In genomic region chr9:133578524-133579230, GRCh38 we compare ENCODE assay signal across 22 cellular contexts. TPM values are rescaled to one million over a fixed set of nuclear protein-coding genes. Genes with fewer than 3 reads are reported as not detected.
DNase-seq lines count a peak whose midpoint lies in the region; ATAC-seq, FAIRE-seq and TF ChIP-seq lines count a peak whose summit lies in the region.
"Had no signal": no experiment of that assay in that cellular context is flagged by ENCODE, and none has a peak within 500 bp of the region (broad histone marks: within the 10 kb centered on the region; RNA-seq: fewer than 3 reads in every experiment).

No MANE protein-coding gene starts in this region.

- 82% methylated on average over 23 of the region's 23 CpGs for WGBS in mesenchymal stem cell

- no peak overlapping the region for H3K27ac ChIP-seq in mesenchymal stem cell (ENCODE audit: low read length, poor library complexity, severe bottlenecking)
- no peak overlapping the region for H3K27ac ChIP-seq in CD4-positive, alpha-beta T cell (ENCODE audit: low read depth, low read length)

- no peaks in the 10 kb centered on the region for H3K9me3 Mint-ChIP-seq in CD4-positive, alpha-beta T cell
- H3K9me3 Mint-ChIP-seq: CD8-positive, alpha-beta T cell had no signal

- no peak overlapping the region for H3K18ac ChIP-seq in mesenchymal stem cell (ENCODE audit: low read depth in 1 of 2, low read length in 2 of 2)

- peak overlapping the region in 1 of 2 experiments; percentile 26 for H3K14ac ChIP-seq in mesenchymal stem cell (ENCODE audit: low read length in 2 of 2)

- FAIRE-seq in HTR-8/SVneo (lab: Jason Lieb, UNC) = no peak
- FAIRE-seq: GM19239 had no signal

- peak overlapping the region; percentile 4 for H2BK15ac ChIP-seq in mesenchymal stem cell (ENCODE audit: low read depth, poor library complexity, severe bottlenecking)

- no peaks in the 10 kb centered on the region for H3K4me1 ChIP-seq in mesenchymal stem cell (ENCODE audit: control insufficient read depth, insufficient read depth, low read depth, low read length)

- CTCF ChIA-PET in CD4-positive, alpha-beta T cell (lab: Charles Lee) = no interaction called here

- no peak overlapping the region for H3K4me3 Mint-ChIP-seq in CD4-positive, alpha-beta T cell
- H3K4me3 Mint-ChIP-seq: CD8-positive, alpha-beta T cell had no signal

- peak; percentile 17 for DNase-seq in left cardiac atrium
- DNase-seq in Right ventricle myocardium superior = no peak
- DNase-seq in NAMALWA (ENCODE audit: low spot score) = peak; percentile 46
- no peak for DNase-seq in mesenchymal stem cell
- DNase-seq in HTR-8/SVneo (ENCODE audit: insufficient read length, low spot score) = no peak
- no peak for DNase-seq in CD4-positive, alpha-beta T cell
- DNase-seq: BE2C; CD8-positive, alpha-beta T cell; EL; GOT3; NCI-H1417 treated with DMSO at 0.1 percent for 48 hours; NCI-H187 treated with DMSO at 0.1 percent for 48 hours; NCI-H226; NCI-H524; NCI-H82; PC-3; RPMI8226 had no signal

- H3K27me3 ChIP-seq in mesenchymal stem cell (ENCODE audit: control insufficient read depth in 1 of 2, insufficient read depth in 1 of 2, low read length in 2 of 2) = peaks cover 73 to 85% of the 10 kb centered on the region in 2 experiments
- H3K27me3 ChIP-seq in CD4-positive, alpha-beta T cell (ENCODE audit: control insufficient read depth, insufficient read depth, low read length) = peaks cover 28% of the 10 kb centered on the region
- H3K27me3 ChIP-seq: BE2C had no signal

- no peaks in the 10 kb centered on the region for H3K36me3 ChIP-seq in mesenchymal stem cell (ENCODE audit: control insufficient read depth in 1 of 2, insufficient read depth in 2 of 2, low read depth in 1 of 2, low read length in 2 of 2)

- H2BK5ac ChIP-seq in mesenchymal stem cell (ENCODE audit: low read depth, low read length, poor library complexity, severe bottlenecking) = no peak overlapping the region

- no peak overlapping the region for H2AFZ ChIP-seq in mesenchymal stem cell (ENCODE audit: low read depth, low read length)

- H4K8ac ChIP-seq in mesenchymal stem cell (ENCODE audit: low read length) = no peak overlapping the region

- POLR2A ChIA-PET in CD4-positive, alpha-beta T cell (lab: Charles Lee) = no interaction called here

- H3K4ac ChIP-seq in mesenchymal stem cell (ENCODE audit: low read depth in 1 of 2, low read length in 2 of 2) = no peak overlapping the region

- ATAC-seq in left cardiac atrium (no peak), Right ventricle myocardium superior (ENCODE audit: poor library complexity) (no peak), HG03097 (IDR thresholded peaks at IDR 0.05; ENCODE audit: low FRiP score, unreplicated experiment) (no peak)
- no peak for ATAC-seq in CD4-positive, alpha-beta T cell (ENCODE audit: poor library complexity)
- ATAC-seq: CD8-positive, alpha-beta T cell; PC-3 had no signal

- H3K4me3 ChIP-seq in mesenchymal stem cell (ENCODE audit: insufficient read depth in 1 of 2, low read depth in 1 of 2, low read length in 2 of 2) = no peak overlapping the region

- peaks cover 8% of the 10 kb centered on the region for H3K4me1 Mint-ChIP-seq in CD4-positive, alpha-beta T cell (ENCODE audit: low read depth)

- H3K9ac ChIP-seq in mesenchymal stem cell (ENCODE audit: low read length) = no peak overlapping the region

- H3K79me1 ChIP-seq in mesenchymal stem cell (replicated peaks; ENCODE audit: low read length, poor library complexity, severe bottlenecking) = no peaks in the 10 kb centered on the region

- no peak overlapping the region for H2AK5ac ChIP-seq in mesenchymal stem cell (ENCODE audit: low read length, severe bottlenecking)

- TF ChIP-seq CTCF in CD4-positive, alpha-beta T cell (IDR thresholded peaks at IDR 0.05) = no peak

- H2BK12ac ChIP-seq in mesenchymal stem cell (ENCODE audit: low read length in 2 of 2) = peak overlapping the region in 1 of 2 experiments; percentile 15

- H3K36me3 Mint-ChIP-seq in CD4-positive, alpha-beta T cell (ENCODE audit: low read depth) = no peaks in the 10 kb centered on the region
- H3K36me3 Mint-ChIP-seq: CD8-positive, alpha-beta T cell had no signal

- H2BK120ac ChIP-seq in mesenchymal stem cell (ENCODE audit: low read depth, low read length) = no peak overlapping the region

- H3K27ac Mint-ChIP-seq in CD4-positive, alpha-beta T cell = no peak overlapping the region
- H3K27ac Mint-ChIP-seq: CD8-positive, alpha-beta T cell had no signal

- no peak overlapping the region for H4K91ac ChIP-seq in mesenchymal stem cell (ENCODE audit: low read length)

- H3K27me3 Mint-ChIP-seq in CD4-positive, alpha-beta T cell = peaks cover 61% of the 10 kb centered on the region

- intact Hi-C loops in left cardiac atrium (cut with DNase I) = no loop called here
- intact Hi-C loops in Right ventricle myocardium superior (cut with DNase I) = no loop called here
- intact Hi-C loops in CD4-positive, alpha-beta T cell (cut with DNase I, micrococcal nuclease) = no loop called here

- no peak overlapping the region for H3K23ac ChIP-seq in mesenchymal stem cell (ENCODE audit: low read length in 2 of 2)

- no peak overlapping the region for H3K4me2 ChIP-seq in mesenchymal stem cell (ENCODE audit: low read length, poor library complexity, severe bottlenecking)

- no peaks in the 10 kb centered on the region for H3K9me3 ChIP-seq in mesenchymal stem cell (ENCODE audit: control insufficient read depth, low read length)
- H3K9me3 ChIP-seq in CD4-positive, alpha-beta T cell (ENCODE audit: control insufficient read depth, low read length) = no peaks in the 10 kb centered on the region
- H3K9me3 ChIP-seq: BE2C had no signal

RNA-seq across cellular contexts. Expression of gene FAM163B, which starts 30.5 kb away (rescaled TPM):
- total RNA-seq in left cardiac atrium (under 1 TPM in 1 of 2 donors, not detected in 1; 0.37 TPM), Right ventricle myocardium superior (not detected)
- polyA plus RNA-seq in mesenchymal stem cell (2013, experiment 1 of 2) = 0.07 TPM
- polyA plus RNA-seq in mesenchymal stem cell (2013, experiment 2 of 2) = 0.10 TPM
- not detected for total RNA-seq in CD4-positive, alpha-beta T cell
- total RNA-seq: A172; CD8-positive, alpha-beta T cell; HT-29; M059J; PC-3 had no signal

RNA-seq across cellular contexts. Expression of gene ADAMTSL2, which starts 44.2 kb away (rescaled TPM):
- 10 to 100 TPM; 13.9 to 16.7 TPM for total RNA-seq in left cardiac atrium
- 8.1 TPM for total RNA-seq in Right ventricle myocardium superior
- polyA plus RNA-seq in mesenchymal stem cell (2013, experiment 1 of 2) = 0.22 TPM
- 0.21 TPM for polyA plus RNA-seq in mesenchymal stem cell (2013, experiment 2 of 2)
- total RNA-seq in CD4-positive, alpha-beta T cell = 1 to 10 TPM; 1.2 to 1.3 TPM
- total RNA-seq: PC-3 had no signal

RNA-seq across cellular contexts. Expression of gene MYMK, which starts 53.9 kb away (rescaled TPM):
- total RNA-seq in left cardiac atrium (not detected), Right ventricle myocardium superior (not detected)
- not detected for polyA plus RNA-seq in mesenchymal stem cell (2013, experiment 1 of 2)
- not detected for polyA plus RNA-seq in mesenchymal stem cell (2013, experiment 2 of 2)
- not detected for total RNA-seq in CD4-positive, alpha-beta T cell
- total RNA-seq: A172; CD8-positive, alpha-beta T cell; HT-29; M059J; PC-3 had no signal

RNA-seq across cellular contexts. Expression of gene DBH, which starts 57.5 kb away (rescaled TPM):
- total RNA-seq in left cardiac atrium (not detected), Right ventricle myocardium superior (not detected)
- polyA plus RNA-seq in mesenchymal stem cell (2013, experiment 1 of 2) = not detected
- polyA plus RNA-seq in mesenchymal stem cell (2013, experiment 2 of 2) = not detected
- 1 to 10 TPM; 1.7 to 1.8 TPM for total RNA-seq in CD4-positive, alpha-beta T cell
- total RNA-seq: A172, HT-29, M059J, PC-3 had no signal

Comparison
In these comparisons a context has a peak if more than half of its experiments do, and no peak if none do; other contexts are left out.
1. DNase-seq: peak in left cardiac atrium (single experiment) and NAMALWA (single experiment); none in Right ventricle myocardium superior (single experiment), mesenchymal stem cell (single experiment), HTR-8/SVneo (single experiment) and CD4-positive, alpha-beta T cell (0 of 10).